25 cellular contexts compared by ENCODE assay signal in the genomic region with DNA sequence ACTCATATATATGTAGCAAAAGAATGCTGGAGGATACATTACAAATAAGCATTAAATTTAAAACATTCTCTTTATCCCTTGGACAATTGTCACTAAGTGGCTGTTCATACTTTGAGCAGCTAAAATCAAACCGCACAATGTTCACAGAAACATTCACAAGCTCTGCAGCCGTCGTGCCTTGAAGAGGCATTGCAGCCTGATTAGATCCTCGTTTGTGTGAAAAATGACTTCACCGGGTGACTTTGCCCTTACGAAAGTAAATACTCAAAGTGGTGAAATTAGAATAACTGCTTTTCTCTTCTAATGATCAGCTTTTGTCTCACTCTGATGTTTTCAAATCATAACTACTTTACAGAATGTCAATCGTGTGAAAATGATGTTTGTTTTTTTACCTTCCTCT.
DNase-seq lines count a peak whose midpoint lies in the region; ATAC-seq, FAIRE-seq and TF ChIP-seq lines count a peak whose summit lies in the region.
"Had no signal": no experiment of that assay in that cellular context is flagged by ENCODE, and none has a peak within 500 bp of the region (broad histone marks: within the 10 kb centered on the region; RNA-seq: fewer than 3 reads in every experiment).

No MANE protein-coding gene starts in this region.

- H3K4me3 Mint-ChIP-seq in GM23338 = no peak overlapping the region
- H3K4me3 Mint-ChIP-seq: CD14-positive monocyte; CD4-positive, alpha-beta T cell; CD8-positive, alpha-beta memory T cell; HFFc6 had no signal

- no peak overlapping the region for H2AK5ac ChIP-seq in mesenchymal stem cell (ENCODE audit: low read length, severe bottlenecking)

- no peaks in the 10 kb centered on the region for H3K79me2 ChIP-seq in GM23338 (replicated peaks; ENCODE audit: insufficient read depth)

- in situ Hi-C loops in G401 (cut with HindIII; ENCODE audit: low sequenced_read_pairs) = no loop called here

- peaks cover 26% of the 10 kb centered on the region for H3K4me1 ChIP-seq in GM23338 (ENCODE audit: insufficient read depth)
- H3K4me1 ChIP-seq in SJSA1 (replicated peaks) = peaks cover 64% of the 10 kb centered on the region
- peaks cover 5% of the 10 kb centered on the region for H3K4me1 ChIP-seq in mesenchymal stem cell (ENCODE audit: control insufficient read depth, insufficient read depth, low read depth, low read length)
- H3K4me1 ChIP-seq: BE2C had no signal

- H3K27me3 Mint-ChIP-seq in GM23338 (ENCODE audit: insufficient read depth, low read depth, poor library complexity) = no peaks in the 10 kb centered on the region
- H3K27me3 Mint-ChIP-seq: CD4-positive, alpha-beta T cell; CD8-positive, alpha-beta memory T cell had no signal

- H2BK15ac ChIP-seq in mesenchymal stem cell (ENCODE audit: low read depth, poor library complexity, severe bottlenecking) = no peak overlapping the region

- H3K36me3 ChIP-seq in GM23338 (ENCODE audit: insufficient read depth) (no peaks in the 10 kb centered on the region), SJSA1 (no peaks in the 10 kb centered on the region), mesenchymal stem cell (ENCODE audit: control insufficient read depth in 1 of 2, insufficient read depth in 2 of 2, low read depth in 1 of 2, low read length in 2 of 2) (peaks cover 0 to 4% of the 10 kb centered on the region in 2 experiments)
- H3K36me3 ChIP-seq: BE2C; BLaER1 treated with 17β-estradiol and CSF1 and Interleukin-3, amounts not matched to agents 10 nM and 100 nM; HAP-1 had no signal

- H3K9me3 Mint-ChIP-seq in GM23338 = no peaks in the 10 kb centered on the region
- H3K9me3 Mint-ChIP-seq: CD4-positive, alpha-beta T cell; HFFc6 had no signal

- no peak overlapping the region for H3K27ac Mint-ChIP-seq in GM23338
- H3K27ac Mint-ChIP-seq: CD14-positive monocyte; CD4-positive, alpha-beta T cell; CD8-positive, alpha-beta memory T cell; HFFc6 had no signal

- TF ChIP-seq POLR2A in H54 (IDR thresholded peaks at IDR 0.05; ENCODE audit: low read depth, low read length) = no peak

- H3K4me3 ChIP-seq in GM23338 (no peak overlapping the region), SJSA1 (no peak overlapping the region), mesenchymal stem cell (ENCODE audit: insufficient read depth in 1 of 2, low read depth in 1 of 2, low read length in 2 of 2) (no peak overlapping the region)
- H3K4me3 ChIP-seq: A549; BLaER1 treated with 17β-estradiol and CSF1 and Interleukin-3, amounts not matched to agents 10 nM and 100 nM; HAP-1 had no signal

- no peaks in the 10 kb centered on the region for H3K9me3 ChIP-seq in SJSA1 (replicated peaks)
- H3K9me3 ChIP-seq in mesenchymal stem cell (ENCODE audit: control insufficient read depth, low read length) = no peaks in the 10 kb centered on the region
- H3K9me3 ChIP-seq: A549; BE2C; BLaER1 treated with 17β-estradiol and CSF1 and Interleukin-3, amounts not matched to agents 10 nM and 100 nM; HAP-1 had no signal

- no peak overlapping the region for H3K4ac ChIP-seq in mesenchymal stem cell (ENCODE audit: low read depth in 1 of 2, low read length in 2 of 2)

- H3K23ac ChIP-seq in mesenchymal stem cell (ENCODE audit: low read length in 2 of 2) = no peak overlapping the region

- H2BK120ac ChIP-seq in mesenchymal stem cell (ENCODE audit: low read depth, low read length) = no peak overlapping the region

- H3K27me3 ChIP-seq in GM23338 (ENCODE audit: insufficient read depth) (no peaks in the 10 kb centered on the region), SJSA1 (replicated peaks) (no peaks in the 10 kb centered on the region), mesenchymal stem cell (ENCODE audit: control insufficient read depth in 1 of 2, insufficient read depth in 1 of 2, low read length in 2 of 2) (no peaks in the 10 kb centered on the region)
- H3K27me3 ChIP-seq: BE2C; BLaER1 treated with 17β-estradiol and CSF1 and Interleukin-3, amounts not matched to agents 10 nM and 100 nM had no signal

- no peak overlapping the region for H4K91ac ChIP-seq in mesenchymal stem cell (ENCODE audit: low read length)

- H3K18ac ChIP-seq in mesenchymal stem cell (ENCODE audit: low read depth in 1 of 2, low read length in 2 of 2) = no peak overlapping the region

- no peaks in the 10 kb centered on the region; the same call in 1 of the 2 replicates for H3K9me2 ChIP-seq in GM23338 (ENCODE audit: insufficient read depth)

- DNase-seq in GM23338 (ENCODE audit: low spot score) = no peak
- DNase-seq in SJSA1 (ENCODE audit: low read depth in 1 of 2, low spot score in 2 of 2) = peak in 1 of 2 experiments; percentile 40
- DNase-seq in mesenchymal stem cell = peak; percentile 36
- DNase-seq in activated CD4-positive, CD25-positive, alpha-beta regulatory T cell treated with anti-CD3 and anti-CD28 coated beads, Interleukin-2, amount 50 U/mL, for 72 hours = no peak
- DNase-seq in H54 (ENCODE audit: insufficient read length, low spot score) = no peak
- DNase-seq in G401 (ENCODE audit: low spot score) = no peak
- DNase-seq: 8988T; ACHN; AML-193; BE2C; Calu3; CD4-positive, alpha-beta T cell; CD8-positive, alpha-beta memory T cell; COR-L47; DMS53; DMS79 treated with DMSO at 0.1 percent for 48 hours; HFFc6 had no signal

- H3K79me1 ChIP-seq in mesenchymal stem cell (replicated peaks; ENCODE audit: low read length, poor library complexity, severe bottlenecking) = peaks cover 2% of the 10 kb centered on the region

- H3K4me2 ChIP-seq in GM23338 (0 out of 2 replicates have a peak overlapping the region, but pooled peaks have one; percentile 53), mesenchymal stem cell (ENCODE audit: low read length, poor library complexity, severe bottlenecking) (no peak overlapping the region)
- H3K4me2 ChIP-seq: BLaER1 treated with 17β-estradiol and CSF1 and Interleukin-3, amounts not matched to agents 10 nM and 100 nM had no signal

- 50% methylated on average over 3 of the region's 7 CpGs for WGBS in mesenchymal stem cell

- no peak overlapping the region for H2BK5ac ChIP-seq in mesenchymal stem cell (ENCODE audit: low read depth, low read length, poor library complexity, severe bottlenecking)

- no peaks in the 10 kb centered on the region for H3F3A ChIP-seq in GM23338 (replicated peaks; ENCODE audit: low read depth)

- H4K8ac ChIP-seq in mesenchymal stem cell (ENCODE audit: low read length) = no peak overlapping the region

- H3K27ac ChIP-seq in GM23338 (ENCODE audit: low read depth) = no peak overlapping the region
- peak overlapping the region; percentile 87 for H3K27ac ChIP-seq in SJSA1
- H3K27ac ChIP-seq in mesenchymal stem cell (ENCODE audit: low read length, poor library complexity, severe bottlenecking) = no peak overlapping the region
- H3K27ac ChIP-seq: BLaER1 treated with 17β-estradiol and CSF1 and Interleukin-3, amounts not matched to agents 10 nM and 100 nM had no signal

- TF ChIP-seq CTCF in GM23338 (conservative IDR thresholded peaks at IDR 0.05; ENCODE audit: low read depth in 2 of 2) = no peak

- no peaks in the 10 kb centered on the region for H4K20me1 ChIP-seq in GM23338 (replicated peaks; ENCODE audit: insufficient read depth)
- H4K20me1 ChIP-seq: BLaER1 treated with 17β-estradiol and CSF1 and Interleukin-3, amounts not matched to agents 10 nM and 100 nM had no signal

- H3K4me1 Mint-ChIP-seq in GM23338 = peaks cover 23% of the 10 kb centered on the region
- H3K4me1 Mint-ChIP-seq: CD14-positive monocyte; CD8-positive, alpha-beta memory T cell had no signal

- no peak overlapping the region for H2BK12ac ChIP-seq in mesenchymal stem cell (ENCODE audit: low read length in 2 of 2)

- H3K36me3 Mint-ChIP-seq in GM23338 (ENCODE audit: low read depth) = no peaks in the 10 kb centered on the region
- H3K36me3 Mint-ChIP-seq: CD14-positive monocyte; CD8-positive, alpha-beta memory T cell had no signal

- no peak overlapping the region for H3K9ac ChIP-seq in mesenchymal stem cell (ENCODE audit: low read length)
- H3K9ac ChIP-seq: BLaER1 treated with 17β-estradiol and CSF1 and Interleukin-3, amounts not matched to agents 10 nM and 100 nM had no signal

- ATAC-seq in GM23338 = no peak
- ATAC-seq: A549 had no signal

- no peak overlapping the region for H3K14ac ChIP-seq in mesenchymal stem cell (ENCODE audit: low read length in 2 of 2)

- FAIRE-seq in islet of Langerhans (lab: Jason Lieb, UNC) (peak; percentile 94), H54 (lab: Jason Lieb, UNC) (no peak)
- FAIRE-seq: A549, G401.6, GM12892, GM19239 had no signal

- 0 out of 2 replicates have a peak overlapping the region, but pooled peaks have one; percentile 6 for H2AFZ ChIP-seq in GM23338
- H2AFZ ChIP-seq in mesenchymal stem cell (ENCODE audit: low read depth, low read length) = no peak overlapping the region

TF ChIP-seq in GM23338, 12 proteins besides CTCF, POLR2A, EP300 and RAD21 (continues in another document):
- TF ChIP-seq NANOG (IDR thresholded peaks at IDR 0.05; ENCODE audit: borderline replicate concordance) (no peak), CREB1 (CRISPR knock-in tag; IDR thresholded peaks at IDR 0.05; ENCODE audit: low read depth) (no peak)
- TF ChIP-seq, protein P1, sequence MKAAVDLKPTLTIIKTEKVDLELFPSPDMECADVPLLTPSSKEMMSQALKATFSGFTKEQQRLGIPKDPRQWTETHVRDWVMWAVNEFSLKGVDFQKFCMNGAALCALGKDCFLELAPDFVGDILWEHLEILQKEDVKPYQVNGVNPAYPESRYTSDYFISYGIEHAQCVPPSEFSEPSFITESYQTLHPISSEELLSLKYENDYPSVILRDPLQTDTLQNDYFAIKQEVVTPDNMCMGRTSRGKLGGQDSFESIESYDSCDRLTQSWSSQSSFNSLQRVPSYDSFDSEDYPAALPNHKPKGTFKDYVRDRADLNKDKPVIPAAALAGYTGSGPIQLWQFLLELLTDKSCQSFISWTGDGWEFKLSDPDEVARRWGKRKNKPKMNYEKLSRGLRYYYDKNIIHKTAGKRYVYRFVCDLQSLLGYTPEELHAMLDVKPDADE (IDR thresholded peaks at IDR 0.05) = no peak
